In genomic region chr5:177351392-177352329, GRCh38 we compare ENCODE assay signal across 8 cellular contexts. TPM values are rescaled to one million over a fixed set of nuclear protein-coding genes. Genes with fewer than 3 reads are reported as not detected.
DNase-seq lines count a peak whose midpoint lies in the region; ATAC-seq and TF ChIP-seq lines count a peak whose summit lies in the region.

Gene LMAN2, minus strand, starts transcription at chr5:177351668. Its CDS starts 21 bp downstream, at chr5:177351647.

- H3K4me3 Mint-ChIP-seq in chondrocyte (ENCODE audit: unreplicated experiment), result peak within 1 kb of the TSS; percentile 95

- H3K27me3 Mint-ChIP-seq in chondrocyte (ENCODE audit: low read depth), result no peaks in the 10 kb centered on the region

- H3K9me3 Mint-ChIP-seq in chondrocyte (ENCODE audit: low read depth), result peaks cover 2% of the 10 kb centered on the region

- peak; percentile 88 for TF ChIP-seq POLR2A in GM19099 (IDR thresholded peaks at IDR 0.05; ENCODE audit: extremely low read depth, insufficient read length, low read depth)

- peak within 1 kb of the TSS; percentile 97 for H3K27ac Mint-ChIP-seq in chondrocyte (ENCODE audit: unreplicated experiment)

- no peaks in the 10 kb centered on the region for H3K36me3 Mint-ChIP-seq in chondrocyte (ENCODE audit: low read depth)

- peak; percentile 86 for ATAC-seq in HG03439 (IDR thresholded peaks at IDR 0.05; ENCODE audit: unreplicated experiment)

- peak; percentile 97 for DNase-seq in AG20443 (ENCODE audit: low spot score)
- peak; percentile 83 for DNase-seq in NCI-H510A treated with DMSO at 0.1 percent for 48 hours (lab: John Stamatoyannopoulos, UW)
- peak; percentile 80 for DNase-seq in activated CD4-positive, alpha-beta T cell treated with anti-CD3 and anti-CD28 coated beads for 24 hours (ENCODE audit: low read depth in 2 of 2)
- no peak for DNase-seq in chondrocyte (ENCODE audit: low spot score)
- peak; percentile 95 for DNase-seq in kidney tubule cell (ENCODE audit: low spot score)
- DNase-seq in stimulated activated CD4-positive, alpha-beta T cell treated with anti-CD3 and anti-CD28 coated beads, Interleukin-1b, Interleukin-23, amount 100 ng/mL, for 24 hours (ENCODE audit: low read depth in 4 of 4, low spot score in 1 of 4), result peak; percentile 72 to 85 (median 76)

- peaks cover 39% of the 10 kb centered on the region for H3K4me1 Mint-ChIP-seq in chondrocyte (ENCODE audit: low read depth)

- no peak for TF ChIP-seq CTCF in chondrocyte (IDR thresholded peaks at IDR 0.05)

RNA-seq across cellular contexts. Expression of gene LMAN2, which starts in this region (rescaled TPM):
- total RNA-seq in chondrocyte, result 76.6 to 128 TPM (median 83.4 TPM) in 3 replicates
